Comparison of ENCODE assay signal across 1 cellular context in the genomic region with DNA sequence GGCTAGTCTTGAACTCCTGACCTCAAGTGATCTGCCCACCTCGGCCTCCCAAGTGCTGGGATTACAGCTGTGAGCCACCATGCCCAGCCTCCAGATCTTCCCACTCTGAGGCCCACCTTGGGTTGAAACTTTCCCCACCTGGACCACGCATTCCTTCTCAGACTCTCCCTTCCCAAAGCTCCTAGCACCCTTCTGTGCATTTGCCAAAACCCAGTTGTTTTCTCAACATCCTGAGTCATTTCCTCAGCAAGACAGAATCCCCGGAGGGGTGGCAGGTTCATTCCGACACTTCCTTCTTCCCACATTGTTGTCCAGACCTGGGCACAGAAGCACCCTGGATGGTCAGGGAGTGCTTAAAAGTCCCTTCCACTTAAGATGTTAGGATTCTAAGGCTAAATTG.
TF ChIP-seq lines count a peak whose summit lies in the region.

No MANE protein-coding gene starts in this region.

TF ChIP-seq in IMR-90, 13 proteins besides CTCF, POLR2A, EP300 and RAD21:
- TF ChIP-seq FOS (IDR thresholded peaks at IDR 0.05; ENCODE audit: low read depth, low read length), result no peak
- TF ChIP-seq MAFK (IDR thresholded peaks at IDR 0.05; ENCODE audit: low read depth, low read length), result no peak
- TF ChIP-seq MXI1 (IDR thresholded peaks at IDR 0.05; ENCODE audit: borderline replicate concordance, low read depth, low read length), result no peak
- no peak; the same call in 1 of the 2 replicates for TF ChIP-seq CEBPB (IDR thresholded peaks at IDR 0.05; ENCODE audit: low read depth, low read length)
- no peak for TF ChIP-seq BHLHE40 (IDR thresholded peaks at IDR 0.05; ENCODE audit: low read depth, low read length)
- TF ChIP-seq RFX5 (IDR thresholded peaks at IDR 0.05; ENCODE audit: low read depth, low read length), result no peak
- TF ChIP-seq MAZ (IDR thresholded peaks at IDR 0.05; ENCODE audit: borderline replicate concordance, low read depth, low read length), result no peak
- TF ChIP-seq NFE2L2 (IDR thresholded peaks at IDR 0.05; ENCODE audit: low read depth, low read length), result no peak
- TF ChIP-seq, protein P1, sequence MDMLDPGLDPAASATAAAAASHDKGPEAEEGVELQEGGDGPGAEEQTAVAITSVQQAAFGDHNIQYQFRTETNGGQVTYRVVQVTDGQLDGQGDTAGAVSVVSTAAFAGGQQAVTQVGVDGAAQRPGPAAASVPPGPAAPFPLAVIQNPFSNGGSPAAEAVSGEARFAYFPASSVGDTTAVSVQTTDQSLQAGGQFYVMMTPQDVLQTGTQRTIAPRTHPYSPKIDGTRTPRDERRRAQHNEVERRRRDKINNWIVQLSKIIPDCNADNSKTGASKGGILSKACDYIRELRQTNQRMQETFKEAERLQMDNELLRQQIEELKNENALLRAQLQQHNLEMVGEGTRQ (IDR thresholded peaks at IDR 0.05; ENCODE audit: low read depth, low read length), result no peak
- TF ChIP-seq SMC3 (IDR thresholded peaks at IDR 0.05; ENCODE audit: low read depth, low read length), result no peak
- no peak for TF ChIP-seq CHD1 (IDR thresholded peaks at IDR 0.05; ENCODE audit: low read depth, low read length)
- TF ChIP-seq, protein P2, sequence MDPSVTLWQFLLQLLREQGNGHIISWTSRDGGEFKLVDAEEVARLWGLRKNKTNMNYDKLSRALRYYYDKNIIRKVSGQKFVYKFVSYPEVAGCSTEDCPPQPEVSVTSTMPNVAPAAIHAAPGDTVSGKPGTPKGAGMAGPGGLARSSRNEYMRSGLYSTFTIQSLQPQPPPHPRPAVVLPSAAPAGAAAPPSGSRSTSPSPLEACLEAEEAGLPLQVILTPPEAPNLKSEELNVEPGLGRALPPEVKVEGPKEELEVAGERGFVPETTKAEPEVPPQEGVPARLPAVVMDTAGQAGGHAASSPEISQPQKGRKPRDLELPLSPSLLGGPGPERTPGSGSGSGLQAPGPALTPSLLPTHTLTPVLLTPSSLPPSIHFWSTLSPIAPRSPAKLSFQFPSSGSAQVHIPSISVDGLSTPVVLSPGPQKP (IDR thresholded peaks at IDR 0.05; ENCODE audit: borderline replicate concordance, low read depth, low read length), result no peak
- TF ChIP-seq RCOR1 (IDR thresholded peaks at IDR 0.05; ENCODE audit: insufficient replicate concordance, low read length), result no peak
TF ChIP-seq in IMR-90: peak in this region for 0.
